ENCODE assay signal across 1 cellular context in genomic region chr19:50663280-50663790, GRCh38.
TF ChIP-seq lines count a peak whose summit lies in the region.

No MANE protein-coding gene starts in this region.

TF ChIP-seq in HepG2, 621 proteins besides CTCF, POLR2A, EP300 and RAD21:
- TF ChIP-seq AKAP8 (CRISPR knock-in tag; IDR thresholded peaks at IDR 0.05) (no peak), ZNF800 (CRISPR knock-in tag; IDR thresholded peaks at IDR 0.05) (no peak), TEAD2 (CRISPR knock-in tag; IDR thresholded peaks at IDR 0.05) (no peak), HOXA3 (CRISPR knock-in tag; IDR thresholded peaks at IDR 0.05) (no peak), ZNF207 (IDR thresholded peaks at IDR 0.05; ENCODE audit: borderline replicate concordance) (no peak), SMYD3 (CRISPR knock-in tag; IDR thresholded peaks at IDR 0.05) (no peak), NR3C1 (CRISPR knock-in tag; IDR thresholded peaks at IDR 0.05) (no peak), MEIS2 (CRISPR knock-in tag; IDR thresholded peaks at IDR 0.05) (no peak), ZNF792 (CRISPR knock-in tag; IDR thresholded peaks at IDR 0.05) (no peak), NAIF1 (CRISPR knock-in tag; IDR thresholded peaks at IDR 0.05; ENCODE audit: borderline replicate concordance) (no peak), DPF2 (CRISPR knock-in tag; IDR thresholded peaks at IDR 0.05; ENCODE audit: borderline replicate concordance, low read depth) (no peak), REST (IDR thresholded peaks at IDR 0.05; ENCODE audit: borderline replicate concordance in 1 of 2, low read depth in 1 of 2, low read length in 2 of 2) (no peak), KDM4B (CRISPR knock-in tag; IDR thresholded peaks at IDR 0.05) (no peak), GATA4 (IDR thresholded peaks at IDR 0.05; ENCODE audit: borderline replicate concordance, low read depth) (no peak)
